Comparison of ENCODE assay signal across 1 cellular context in the genomic region with DNA sequence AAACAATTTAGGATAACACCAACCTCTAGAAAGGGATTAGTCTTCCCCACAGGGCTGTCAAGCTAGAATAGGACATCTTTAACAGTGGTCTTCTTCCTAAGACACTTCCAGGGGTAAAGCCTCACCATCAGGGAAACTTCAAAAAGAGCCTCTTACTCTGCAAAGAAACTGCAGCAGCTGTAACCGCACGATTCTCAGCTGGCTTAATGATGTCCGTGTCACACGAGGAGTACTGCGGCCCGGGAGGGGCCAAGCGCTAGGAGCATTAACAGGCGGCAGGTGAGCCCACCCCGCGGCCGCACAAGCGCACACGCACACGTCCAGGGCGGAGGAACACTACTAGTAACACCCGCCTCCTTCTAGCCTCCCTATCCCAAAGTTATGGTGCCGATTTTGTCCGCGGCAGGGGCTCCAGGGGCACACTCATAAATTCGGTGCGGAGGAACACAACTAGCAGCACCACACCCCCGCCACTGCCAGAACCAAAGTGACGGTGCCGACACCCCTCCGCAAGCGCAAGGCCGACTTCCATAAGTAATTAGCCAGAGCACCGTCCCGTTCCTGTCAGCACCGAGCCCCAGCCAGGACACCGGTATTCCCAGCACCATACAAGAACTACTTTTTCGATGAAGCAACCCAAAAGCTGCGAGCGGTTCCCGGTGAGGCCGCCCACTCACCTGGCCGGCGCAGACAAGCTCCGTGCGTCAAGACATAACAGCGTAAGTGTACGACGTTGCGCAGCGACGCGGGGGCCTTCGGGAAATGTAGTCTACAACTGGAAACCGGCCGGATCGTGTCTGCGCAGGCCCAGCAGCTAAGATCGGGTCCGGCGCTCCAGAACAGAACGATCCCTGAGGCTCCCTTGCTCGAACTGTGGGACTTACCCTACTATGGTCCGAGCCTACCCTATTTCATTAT.
TF ChIP-seq lines count a peak whose summit lies in the region.

Gene ZNF540, plus strand, starts transcription at position 813 of the 918 bp plus-strand sequence. CDS start 3,572 bp downstream, outside the sequence.
Gene ZNF571, minus strand, starts transcription at position 729 of the 918 bp plus-strand sequence. CDS start 8,116 bp downstream, outside the sequence.

TF ChIP-seq in GM12878, 131 proteins besides CTCF, POLR2A, EP300 and RAD21 (continued from another document and continues in another):
- TF ChIP-seq, protein P1, sequence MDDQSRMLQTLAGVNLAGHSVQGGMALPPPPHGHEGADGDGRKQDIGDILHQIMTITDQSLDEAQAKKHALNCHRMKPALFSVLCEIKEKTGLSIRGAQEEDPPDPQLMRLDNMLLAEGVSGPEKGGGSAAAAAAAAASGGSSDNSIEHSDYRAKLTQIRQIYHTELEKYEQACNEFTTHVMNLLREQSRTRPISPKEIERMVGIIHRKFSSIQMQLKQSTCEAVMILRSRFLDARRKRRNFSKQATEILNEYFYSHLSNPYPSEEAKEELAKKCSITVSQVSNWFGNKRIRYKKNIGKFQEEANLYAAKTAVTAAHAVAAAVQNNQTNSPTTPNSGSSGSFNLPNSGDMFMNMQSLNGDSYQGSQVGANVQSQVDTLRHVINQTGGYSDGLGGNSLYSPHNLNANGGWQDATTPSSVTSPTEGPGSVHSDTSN (IDR thresholded peaks at IDR 0.05; ENCODE audit: insufficient replicate concordance, low read depth, low read length) = no peak
- TF ChIP-seq GATAD2B (conservative IDR thresholded peaks at IDR 0.05; ENCODE audit: low read depth) = peak; percentile 80
- TF ChIP-seq MTA2 (IDR thresholded peaks at IDR 0.05; ENCODE audit: low read depth) = peak; percentile 45
- TF ChIP-seq CREM (IDR thresholded peaks at IDR 0.05; ENCODE audit: low read depth) = peak; percentile 91
- no peak for TF ChIP-seq TBL1XR1 (IDR thresholded peaks at IDR 0.05; ENCODE audit: low read depth, low read length)
- TF ChIP-seq, protein P2, sequence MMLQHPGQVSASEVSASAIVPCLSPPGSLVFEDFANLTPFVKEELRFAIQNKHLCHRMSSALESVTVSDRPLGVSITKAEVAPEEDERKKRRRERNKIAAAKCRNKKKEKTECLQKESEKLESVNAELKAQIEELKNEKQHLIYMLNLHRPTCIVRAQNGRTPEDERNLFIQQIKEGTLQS (IDR thresholded peaks at IDR 0.05; ENCODE audit: borderline replicate concordance, extremely low read depth, low read depth, low read length) = no peak
- TF ChIP-seq CREB1 (IDR thresholded peaks at IDR 0.05; ENCODE audit: low read depth) = peak; percentile 94
- no peak for TF ChIP-seq BMI1 (IDR thresholded peaks at IDR 0.05; ENCODE audit: borderline replicate concordance)
- no peak for TF ChIP-seq PRDM15 (CRISPR knock-in tag; IDR thresholded peaks at IDR 0.05)
- TF ChIP-seq REST (IDR thresholded peaks at IDR 0.05; ENCODE audit: low read depth, low read length) = no peak
- peak; percentile 55; the same call in 1 of the 2 replicates for TF ChIP-seq TARDBP (IDR thresholded peaks at IDR 0.05; ENCODE audit: borderline replicate concordance)
- peak; percentile 63; the same call in 1 of the 2 replicates for TF ChIP-seq CHD2 (IDR thresholded peaks at IDR 0.05; ENCODE audit: borderline replicate concordance, low read depth, low read length)
- peak; percentile 92 to 99 for TF ChIP-seq EGR1 (IDR thresholded peaks at IDR 0.05; ENCODE audit: borderline replicate concordance in 1 of 2, low read depth in 2 of 2, low read length in 2 of 2)
- TF ChIP-seq, protein P3, sequence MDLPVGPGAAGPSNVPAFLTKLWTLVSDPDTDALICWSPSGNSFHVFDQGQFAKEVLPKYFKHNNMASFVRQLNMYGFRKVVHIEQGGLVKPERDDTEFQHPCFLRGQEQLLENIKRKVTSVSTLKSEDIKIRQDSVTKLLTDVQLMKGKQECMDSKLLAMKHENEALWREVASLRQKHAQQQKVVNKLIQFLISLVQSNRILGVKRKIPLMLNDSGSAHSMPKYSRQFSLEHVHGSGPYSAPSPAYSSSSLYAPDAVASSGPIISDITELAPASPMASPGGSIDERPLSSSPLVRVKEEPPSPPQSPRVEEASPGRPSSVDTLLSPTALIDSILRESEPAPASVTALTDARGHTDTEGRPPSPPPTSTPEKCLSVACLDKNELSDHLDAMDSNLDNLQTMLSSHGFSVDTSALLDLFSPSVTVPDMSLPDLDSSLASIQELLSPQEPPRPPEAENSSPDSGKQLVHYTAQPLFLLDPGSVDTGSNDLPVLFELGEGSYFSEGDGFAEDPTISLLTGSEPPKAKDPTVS (IDR thresholded peaks at IDR 0.05; ENCODE audit: low read depth, low read length) = no peak
- peak; percentile 94 for TF ChIP-seq IKZF1 (conservative IDR thresholded peaks at IDR 0.05)
- TF ChIP-seq HCFC1 (IDR thresholded peaks at IDR 0.05; ENCODE audit: low read length) = peak; percentile 93
- no peak for TF ChIP-seq ESRRA (IDR thresholded peaks at IDR 0.05; ENCODE audit: low read length)
- TF ChIP-seq CEBPB (IDR thresholded peaks at IDR 0.05; ENCODE audit: borderline replicate concordance in 1 of 2, low read depth in 2 of 2, low read length in 2 of 2) = 0 out of 4 replicates have a peak, but pooled peaks of 1 of the 2 experiments have one; percentile 34
- no peak for TF ChIP-seq STAT1 (conservative IDR thresholded peaks at IDR 0.05)
- peak; percentile 39 to 79; a peak in 3 of 4 replicates for TF ChIP-seq BHLHE40 (IDR thresholded peaks at IDR 0.05; ENCODE audit: borderline replicate concordance in 1 of 2, low read depth in 2 of 2, low read length in 1 of 2)
- no peak for TF ChIP-seq SUZ12 (IDR thresholded peaks at IDR 0.05; ENCODE audit: unreplicated experiment)
- no peak for TF ChIP-seq SP1 (IDR thresholded peaks at IDR 0.05; ENCODE audit: low read depth, low read length)
- no peak for TF ChIP-seq PAX5 (IDR thresholded peaks at IDR 0.05; ENCODE audit: borderline replicate concordance, low read depth, low read length)
- no peak for TF ChIP-seq FOS (IDR thresholded peaks at IDR 0.05; ENCODE audit: borderline replicate concordance, extremely low read depth, insufficient read length)
- peak; percentile 52 for TF ChIP-seq ZBTB40 (IDR thresholded peaks at IDR 0.05; ENCODE audit: borderline replicate concordance)
- TF ChIP-seq HDAC6 (IDR thresholded peaks at IDR 0.05; ENCODE audit: unreplicated experiment) = no peak
- TF ChIP-seq ZSCAN29 (IDR thresholded peaks at IDR 0.05) = no peak
- no peak for TF ChIP-seq MXI1 (IDR thresholded peaks at IDR 0.05; ENCODE audit: low read depth, low read length)
- no peak for TF ChIP-seq NFYA (IDR thresholded peaks at IDR 0.05; ENCODE audit: borderline replicate concordance, low read depth, low read length)
- no peak for TF ChIP-seq SKIL (IDR thresholded peaks at IDR 0.05; ENCODE audit: low read depth, poor library complexity, severe bottlenecking)
- TF ChIP-seq PKNOX1 (IDR thresholded peaks at IDR 0.05) = no peak; the same call in 1 of the 2 replicates
- TF ChIP-seq NR2F1 (conservative IDR thresholded peaks at IDR 0.05) = no peak; the same call in 1 of the 2 replicates
- peak; percentile 38 for TF ChIP-seq MEF2B (IDR thresholded peaks at IDR 0.05; ENCODE audit: partially characterized antibody, poor library complexity, severe bottlenecking)
- TF ChIP-seq, protein P4, sequence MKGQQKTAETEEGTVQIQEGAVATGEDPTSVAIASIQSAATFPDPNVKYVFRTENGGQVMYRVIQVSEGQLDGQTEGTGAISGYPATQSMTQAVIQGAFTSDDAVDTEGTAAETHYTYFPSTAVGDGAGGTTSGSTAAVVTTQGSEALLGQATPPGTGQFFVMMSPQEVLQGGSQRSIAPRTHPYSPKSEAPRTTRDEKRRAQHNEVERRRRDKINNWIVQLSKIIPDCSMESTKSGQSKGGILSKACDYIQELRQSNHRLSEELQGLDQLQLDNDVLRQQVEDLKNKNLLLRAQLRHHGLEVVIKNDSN (IDR thresholded peaks at IDR 0.05; ENCODE audit: borderline replicate concordance, extremely low read length, insufficient read depth, low read depth, low read length) = no peak
